ENCODE assay signal across 1 cellular context in the genomic region with DNA sequence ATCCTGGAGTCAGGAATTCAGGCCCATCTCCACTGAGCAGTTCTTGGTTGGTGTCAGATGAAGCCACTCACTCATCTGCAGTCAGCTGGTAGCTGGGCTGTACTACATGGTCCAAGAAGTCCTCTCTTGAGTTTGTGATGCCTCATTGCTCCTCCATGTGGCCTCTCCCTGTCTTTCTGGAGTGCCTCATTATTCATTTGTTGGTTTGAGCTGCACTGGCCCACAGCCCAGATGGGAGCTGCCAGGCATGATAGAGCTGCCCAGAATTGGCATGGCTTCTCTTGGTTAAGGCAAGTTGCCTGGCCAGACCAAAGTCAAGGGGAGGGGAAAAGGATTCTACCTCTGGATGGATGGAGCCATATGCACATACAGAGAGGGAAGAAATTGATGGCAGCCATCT.
TF ChIP-seq lines count a peak whose summit lies in the region.

No MANE protein-coding gene starts in this region.

TF ChIP-seq in SK-N-SH, 30 proteins besides CTCF, POLR2A, EP300 and RAD21 (continued from another document):
- no peak for TF ChIP-seq ZBTB33 (IDR thresholded peaks at IDR 0.05; ENCODE audit: borderline replicate concordance, low read depth)
- no peak for TF ChIP-seq FOXM1 (IDR thresholded peaks at IDR 0.05; ENCODE audit: low read depth)
- no peak for TF ChIP-seq POLR2AphosphoS5 (IDR thresholded peaks at IDR 0.05; ENCODE audit: low read depth, low read length)
- TF ChIP-seq TCF12 (IDR thresholded peaks at IDR 0.05): peak; percentile 72
- TF ChIP-seq, protein P1, sequence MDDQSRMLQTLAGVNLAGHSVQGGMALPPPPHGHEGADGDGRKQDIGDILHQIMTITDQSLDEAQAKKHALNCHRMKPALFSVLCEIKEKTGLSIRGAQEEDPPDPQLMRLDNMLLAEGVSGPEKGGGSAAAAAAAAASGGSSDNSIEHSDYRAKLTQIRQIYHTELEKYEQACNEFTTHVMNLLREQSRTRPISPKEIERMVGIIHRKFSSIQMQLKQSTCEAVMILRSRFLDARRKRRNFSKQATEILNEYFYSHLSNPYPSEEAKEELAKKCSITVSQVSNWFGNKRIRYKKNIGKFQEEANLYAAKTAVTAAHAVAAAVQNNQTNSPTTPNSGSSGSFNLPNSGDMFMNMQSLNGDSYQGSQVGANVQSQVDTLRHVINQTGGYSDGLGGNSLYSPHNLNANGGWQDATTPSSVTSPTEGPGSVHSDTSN (IDR thresholded peaks at IDR 0.05): peak; percentile 83
- no peak for TF ChIP-seq TAF1 (IDR thresholded peaks at IDR 0.05; ENCODE audit: borderline replicate concordance, low read depth, low read length)
- TF ChIP-seq RXRA (IDR thresholded peaks at IDR 0.05; ENCODE audit: borderline replicate concordance, low read depth): no peak
- TF ChIP-seq USF1 (IDR thresholded peaks at IDR 0.05; ENCODE audit: borderline replicate concordance, low read depth): no peak
- TF ChIP-seq NRF1 (IDR thresholded peaks at IDR 0.05; ENCODE audit: low read depth, low read length): no peak
- peak; percentile 75; the same call in 1 of the 2 replicates for TF ChIP-seq YY1 (IDR thresholded peaks at IDR 0.05; ENCODE audit: low read depth)
- TF ChIP-seq FOXJ3 (CRISPR knock-in tag; IDR thresholded peaks at IDR 0.05): no peak
- TF ChIP-seq, protein P2, sequence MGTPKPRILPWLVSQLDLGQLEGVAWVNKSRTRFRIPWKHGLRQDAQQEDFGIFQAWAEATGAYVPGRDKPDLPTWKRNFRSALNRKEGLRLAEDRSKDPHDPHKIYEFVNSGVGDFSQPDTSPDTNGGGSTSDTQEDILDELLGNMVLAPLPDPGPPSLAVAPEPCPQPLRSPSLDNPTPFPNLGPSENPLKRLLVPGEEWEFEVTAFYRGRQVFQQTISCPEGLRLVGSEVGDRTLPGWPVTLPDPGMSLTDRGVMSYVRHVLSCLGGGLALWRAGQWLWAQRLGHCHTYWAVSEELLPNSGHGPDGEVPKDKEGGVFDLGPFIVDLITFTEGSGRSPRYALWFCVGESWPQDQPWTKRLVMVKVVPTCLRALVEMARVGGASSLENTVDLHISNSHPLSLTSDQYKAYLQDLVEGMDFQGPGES (IDR thresholded peaks at IDR 0.05; ENCODE audit: low read depth, low read length): no peak
- TF ChIP-seq EZH2phosphoT487 (IDR thresholded peaks at IDR 0.05; ENCODE audit: borderline replicate concordance, low read depth): no peak
- no peak; the same call in 1 of the 2 replicates for TF ChIP-seq FOSL2 (IDR thresholded peaks at IDR 0.05; ENCODE audit: borderline replicate concordance, low read depth)
- no peak for TF ChIP-seq CHD2 (IDR thresholded peaks at IDR 0.05; ENCODE audit: low read length, partially characterized antibody)
- no peak for TF ChIP-seq RFX5 (IDR thresholded peaks at IDR 0.05; ENCODE audit: low read length)
- TF ChIP-seq SMC3 (IDR thresholded peaks at IDR 0.05; ENCODE audit: low read depth, low read length): no peak
- TF ChIP-seq SIN3A (IDR thresholded peaks at IDR 0.05; ENCODE audit: borderline replicate concordance, low read depth, low read length): peak; percentile 64; the same call in 1 of the 2 replicates
- no peak; the same call in 1 of the 2 replicates for TF ChIP-seq JUND (IDR thresholded peaks at IDR 0.05)
- TF ChIP-seq RCOR1 (IDR thresholded peaks at IDR 0.05; ENCODE audit: low read length): no peak
- TF ChIP-seq MEF2A (IDR thresholded peaks at IDR 0.05; ENCODE audit: borderline replicate concordance, low read depth): no peak
